Comparison of ENCODE assay signal across 11 cellular contexts in genomic region chr5:72063219-72063819, GRCh38. TPM values are rescaled to one million over a fixed set of nuclear protein-coding genes. Genes with fewer than 3 reads are reported as not detected.
A peak's percentile ranks its signal among the peaks of the same experiment; 100 is the strongest.
DNase-seq lines count a peak whose midpoint lies in the region; ATAC-seq and TF ChIP-seq lines count a peak whose summit lies in the region.
"Had no signal": no experiment of that assay in that cellular context is flagged by ENCODE, and none has a peak within 500 bp of the region (broad histone marks: within the 10 kb centered on the region; RNA-seq: fewer than 3 reads in every experiment).

No MANE protein-coding gene starts in this region.

- no peak overlapping the region for H3K27ac ChIP-seq in Peyer's patch
- H3K27ac ChIP-seq: 22Rv1 had no signal

- in situ Hi-C loops in KBM-7 (cut with MboI; ENCODE audit: low pct_unique_long_range_greater_than_20kb, low sequenced_read_pairs) = no loop called here

- H3K4me1 ChIP-seq in adipocyte (ENCODE audit: control insufficient read depth, insufficient read depth, low read length) = peaks cover 27% of the 10 kb centered on the region
- no peaks in the 10 kb centered on the region for H3K4me1 ChIP-seq in Peyer's patch

- H3K4me3 Mint-ChIP-seq in osteocyte (ENCODE audit: unreplicated experiment) = no peak overlapping the region

- no peaks in the 10 kb centered on the region for H3K36me3 Mint-ChIP-seq in osteocyte (ENCODE audit: unreplicated experiment)

- no peak for TF ChIP-seq POLR2A in Peyer's patch (IDR thresholded peaks at IDR 0.05)

- H3K9me3 ChIP-seq in adipocyte (ENCODE audit: control insufficient read depth, low read length) = no peaks in the 10 kb centered on the region
- H3K9me3 ChIP-seq in Peyer's patch = no peaks in the 10 kb centered on the region

- peaks cover 25% of the 10 kb centered on the region for H3K27me3 ChIP-seq in adipocyte (replicated peaks; ENCODE audit: control insufficient read depth, insufficient read depth, low read length)
- H3K27me3 ChIP-seq in Peyer's patch = no peaks in the 10 kb centered on the region

- DNase-seq in DMS 273 (lab: John Stamatoyannopoulos, UW; ENCODE audit: unreplicated experiment) (peak; percentile 66), DMS 273 treated with DMSO at 0.1 percent for 48 hours (lab: John Stamatoyannopoulos, UW) (no peak), KBM-7 (peak; percentile 33), adipocyte (ENCODE audit: low read depth) (peak; percentile 37), left kidney (ENCODE audit: low read depth, low spot score) (peak; percentile 85), osteocyte (ENCODE audit: extremely low spot score, unreplicated experiment) (no peak), Peyer's patch (no peak)
- DNase-seq: central memory CD4-positive, alpha-beta T cell; NCI-H510A treated with DMSO at 0.1 percent for 48 hours had no signal

- TF ChIP-seq CTCF in osteocyte (IDR thresholded peaks at IDR 0.05) (no peak), Peyer's patch (IDR thresholded peaks at IDR 0.05) (no peak)

- ATAC-seq in HG02840 (IDR thresholded peaks at IDR 0.05; ENCODE audit: low FRiP score, unreplicated experiment) = no peak

- H3K9ac ChIP-seq in adipocyte (ENCODE audit: low read length) = no peak overlapping the region

- H3K4me1 Mint-ChIP-seq in osteocyte (ENCODE audit: unreplicated experiment) = peaks cover 25% of the 10 kb centered on the region

- H3K9me3 Mint-ChIP-seq in osteocyte (ENCODE audit: unreplicated experiment) = no peaks in the 10 kb centered on the region

- no peak overlapping the region for H3K27ac Mint-ChIP-seq in osteocyte (ENCODE audit: unreplicated experiment)

- no peaks in the 10 kb centered on the region for H3K36me3 ChIP-seq in adipocyte (ENCODE audit: control insufficient read depth, insufficient read depth, low read length, severe bottlenecking)
- H3K36me3 ChIP-seq in Peyer's patch = no peaks in the 10 kb centered on the region

- peaks cover 14% of the 10 kb centered on the region for H3K27me3 Mint-ChIP-seq in osteocyte (ENCODE audit: unreplicated experiment)

- H3K4me3 ChIP-seq in adipocyte (ENCODE audit: low read length) = no peak overlapping the region
- no peak overlapping the region for H3K4me3 ChIP-seq in Peyer's patch

RNA-seq across cellular contexts. Expression of gene MAP1B, which starts 44.0 kb away (rescaled TPM):
- total RNA-seq in osteocyte = 189 and 207 TPM in 2 replicates
- total RNA-seq in Peyer's patch = 10 to 100 TPM; 16.3 to 38.0 (median 25.7) TPM

Comparison
In these comparisons a context has a peak if more than half of its experiments do, and no peak if none do; other contexts are left out.
1. DNase-seq: peak in DMS 273 (single experiment), KBM-7 (single experiment), adipocyte (single experiment) and left kidney (single experiment); none in DMS 273 treated with DMSO at 0.1 percent for 48 hours (single experiment), osteocyte (single experiment) and Peyer's patch (0 of 3).